Comparison of ENCODE assay signal across 22 cellular contexts in genomic region chr14:105937253-105938054, GRCh38.
DNase-seq lines count a peak whose midpoint lies in the region; ATAC-seq and TF ChIP-seq lines count a peak whose summit lies in the region.
"Had no signal": no experiment of that assay in that cellular context is flagged by ENCODE, and none has a peak within 500 bp of the region (broad histone marks: within the 10 kb centered on the region; RNA-seq: fewer than 3 reads in every experiment).

No MANE protein-coding gene starts in this region.

- 53% methylated on average over 7 of the region's 11 CpGs for WGBS in right lobe of liver (ENCODE audit: insufficient coverage, low coverage, low lambda C conversion rate, missing lambda C conversion rate)

- no peaks in the 10 kb centered on the region for H3K36me3 Mint-ChIP-seq in nephron progenitor cell (ENCODE audit: low read depth)
- H3K36me3 Mint-ChIP-seq: brain had no signal

- no peak for TF ChIP-seq POLR2A in right lobe of liver (IDR thresholded peaks at IDR 0.05)
- TF ChIP-seq POLR2A in vagina (IDR thresholded peaks at IDR 0.05): no peak

- H3K4me3 ChIP-seq in WERI-Rb-1 (ENCODE audit: low read depth, low read length) (no peak overlapping the region), right lobe of liver (no peak overlapping the region), vagina (no peak overlapping the region)
- H3K4me3 ChIP-seq: GM23338, lower lobe of right lung, thyroid gland had no signal

- H3K9me3 Mint-ChIP-seq in nephron progenitor cell: peaks cover 98% of the 10 kb centered on the region

- H3K27me3 Mint-ChIP-seq in nephron progenitor cell (ENCODE audit: low read depth, poor library complexity): peaks cover 2% of the 10 kb centered on the region
- H3K27me3 Mint-ChIP-seq: brain had no signal

- ATAC-seq in right lobe of liver (peak; percentile 85 to 96 (median 90)), HG03565 (IDR thresholded peaks at IDR 0.05; ENCODE audit: unreplicated experiment) (no peak)
- ATAC-seq: esophagus mucosa, GM23338, lower lobe of right lung had no signal

- H3K27me3 ChIP-seq in WERI-Rb-1 (ENCODE audit: insufficient read depth, low read depth, severe bottlenecking) (peaks cover 68% of the 10 kb centered on the region), right lobe of liver (no peaks in the 10 kb centered on the region), vagina (no peaks in the 10 kb centered on the region)
- H3K27me3 ChIP-seq: thyroid gland had no signal

- intact Hi-C loops in right lobe of liver (cut with DNase I): no loop called here
- intact Hi-C loops in vagina (cut with DNase I): no loop called here

- no peak overlapping the region for H3K4me3 Mint-ChIP-seq in nephron progenitor cell
- H3K4me3 Mint-ChIP-seq: brain, GM23338 had no signal

- H3K9me3 ChIP-seq in WERI-Rb-1 (ENCODE audit: severe bottlenecking) (peaks cover 20% of the 10 kb centered on the region), right lobe of liver (no peaks in the 10 kb centered on the region), vagina (peaks cover 7% of the 10 kb centered on the region)
- H3K9me3 ChIP-seq: thyroid gland had no signal

- DNase-seq in activated T-cell treated with anti-CD3 and anti-CD28 coated beads, Interleukin-2, amount 50 U/mL, for 1 hour: peak; percentile 10
- no peak for DNase-seq in activated T-cell treated with anti-CD3 and anti-CD28 coated beads for 4 hours
- DNase-seq in WERI-Rb-1: no peak
- DNase-seq in right lobe of liver: peak; percentile 48 to 88 (median 57)
- peak; percentile 56 to 74 for DNase-seq in vagina (ENCODE audit: extremely low spot score in 2 of 2)
- no peak for DNase-seq in nephron progenitor cell
- no peak for DNase-seq in cerebellar nuclear complex (lab: John Stamatoyannopoulos, UW)
- DNase-seq: activated CD4-positive, CD25-positive, alpha-beta regulatory T cell treated with anti-CD3 and anti-CD28 coated beads, Interleukin-2, amount 50 U/mL, for 72 hours; activated gamma-delta T cell treated with Interleukin-2 at 50 U/mL for 16 hours; Caco-2; effector memory CD4-positive, alpha-beta T cell; foreskin melanocyte; lower lobe of right lung; NCI-H1694; small intestine; stimulated activated naive CD4-positive, alpha-beta T cell treated with Interleukin-2 at 50 U/mL for 16 hours; thyroid gland had no signal

- H3K27ac Mint-ChIP-seq in nephron progenitor cell: no peak overlapping the region
- H3K27ac Mint-ChIP-seq: brain, GM23338 had no signal

- no peak overlapping the region for H3K27ac ChIP-seq in WERI-Rb-1
- no peak overlapping the region for H3K27ac ChIP-seq in right lobe of liver
- no peak overlapping the region for H3K27ac ChIP-seq in vagina
- H3K27ac ChIP-seq: lower lobe of right lung, RWPE1, thyroid gland had no signal

- H3K36me3 ChIP-seq in WERI-Rb-1 (no peaks in the 10 kb centered on the region), right lobe of liver (no peaks in the 10 kb centered on the region), vagina (no peaks in the 10 kb centered on the region)
- H3K36me3 ChIP-seq: lower lobe of right lung, thyroid gland had no signal

- peak; percentile 21; the same call in 1 of the 2 replicates for TF ChIP-seq CTCF in WERI-Rb-1 (IDR thresholded peaks at IDR 0.05; ENCODE audit: low read depth, low read length)
- peak in 3 of 4 donors; percentile 17 to 31 (median 31) for TF ChIP-seq CTCF in right lobe of liver (IDR thresholded peaks at IDR 0.05)
- TF ChIP-seq CTCF in vagina (IDR thresholded peaks at IDR 0.05): no peak
- TF ChIP-seq CTCF in nephron progenitor cell (IDR thresholded peaks at IDR 0.05): no peak

- no peaks in the 10 kb centered on the region for H3K4me1 Mint-ChIP-seq in nephron progenitor cell
- H3K4me1 Mint-ChIP-seq: brain, GM23338 had no signal

- H3K4me1 ChIP-seq in right lobe of liver: no peaks in the 10 kb centered on the region
- H3K4me1 ChIP-seq in vagina: no peaks in the 10 kb centered on the region
- H3K4me1 ChIP-seq: Caco-2, lower lobe of right lung, thyroid gland had no signal

Comparison
In these comparisons a context has a peak if more than half of its experiments do, and no peak if none do; other contexts are left out.
1. DNase-seq: peak in activated T-cell treated with anti-CD3 and anti-CD28 coated beads, Interleukin-2, amount 50 U/mL, for 1 hour (single experiment), right lobe of liver (3 of 3) and vagina (2 of 2); none in activated T-cell treated with anti-CD3 and anti-CD28 coated beads for 4 hours (single experiment), WERI-Rb-1 (single experiment), nephron progenitor cell (single experiment) and cerebellar nuclear complex (0 of 2).
2. CTCF ChIP-seq: peak in WERI-Rb-1 (single experiment) and right lobe of liver (3 of 4); none in vagina (0 of 3) and nephron progenitor cell (single experiment).